1 cellular context compared by ENCODE assay signal in genomic region chr11:76807206-76807875, GRCh38.
TF ChIP-seq lines count a peak whose summit lies in the region.

No MANE protein-coding gene starts in this region.

TF ChIP-seq in H1, 55 proteins besides CTCF, POLR2A, EP300 and RAD21 (continued from another document):
- TF ChIP-seq CHD7 (IDR thresholded peaks at IDR 0.05; ENCODE audit: insufficient replicate concordance, low read length) (no peak), FOSL1 (IDR thresholded peaks at IDR 0.05; ENCODE audit: insufficient read depth, low read depth, low read length) (no peak), TAF7 (optimal IDR thresholded peaks at IDR 0.05; ENCODE audit: borderline replicate concordance, low read depth, low read length) (no peak), ASH2L (IDR thresholded peaks at IDR 0.05; ENCODE audit: low read length) (peak; percentile 69), JUN (IDR thresholded peaks at IDR 0.05; ENCODE audit: low read depth, low read length) (no peak)
TF ChIP-seq in H1: peak in this region for 3.
